In genomic region chr2:232235716-232236115, GRCh38 we compare ENCODE assay signal across 14 cellular contexts.
DNase-seq lines count a peak whose midpoint lies in the region; ATAC-seq and TF ChIP-seq lines count a peak whose summit lies in the region.
"Had no signal": no experiment of that assay in that cellular context is flagged by ENCODE, and none has a peak within 500 bp of the region (broad histone marks: within the 10 kb centered on the region; RNA-seq: fewer than 3 reads in every experiment).

No MANE protein-coding gene starts in this region.

- no peak overlapping the region for H2BK12ac ChIP-seq in neuronal stem cell (ENCODE audit: low read length)

- H3K4me3 ChIP-seq in body of pancreas: no peak overlapping the region
- H3K4me3 ChIP-seq in neuronal stem cell (ENCODE audit: low read length in 2 of 2): no peak overlapping the region
- H3K4me3 ChIP-seq in tibial artery: no peak overlapping the region
- H3K4me3 ChIP-seq: MG63, transverse colon had no signal

- H3K27me3 ChIP-seq in body of pancreas (no peaks in the 10 kb centered on the region), neuronal stem cell (ENCODE audit: control insufficient read depth in 3 of 3, insufficient read depth in 3 of 3, low read depth in 1 of 3, low read length in 3 of 3) (no peaks in the 10 kb centered on the region), tibial artery (no peaks in the 10 kb centered on the region)
- H3K27me3 ChIP-seq: MG63, transverse colon had no signal

- no peak overlapping the region for H2AFZ ChIP-seq in neuronal stem cell (ENCODE audit: low read length)

- intact Hi-C loops in body of pancreas (cut with DNase I) (no loop called here), tibial artery (cut with DNase I; ENCODE audit: low total_unique reads) (no loop called here)

- H3K9ac ChIP-seq in neuronal stem cell (ENCODE audit: low read depth, low read length, poor library complexity): no peak overlapping the region

- H3K9me3 ChIP-seq in body of pancreas (no peaks in the 10 kb centered on the region), neuronal stem cell (replicated peaks in 1 of 2; ENCODE audit: control insufficient read depth in 2 of 2, insufficient read depth in 1 of 2, low read depth in 1 of 2, low read length in 2 of 2) (no peaks in the 10 kb centered on the region), tibial artery (no peaks in the 10 kb centered on the region)
- H3K9me3 ChIP-seq: MG63, transverse colon had no signal

- TF ChIP-seq CTCF in body of pancreas (IDR thresholded peaks at IDR 0.05): no peak
- no peak for TF ChIP-seq CTCF in tibial artery (IDR thresholded peaks at IDR 0.05)

- DNase-seq in body of pancreas (peak; percentile 31 to 53 (median 45)), neuronal stem cell (ENCODE audit: low spot score) (peak; percentile 8), CD1c-positive myeloid dendritic cell (ENCODE audit: extremely low spot score) (no peak), T1000 (lab: John Stamatoyannopoulos, UW) (no peak), tibial artery (no peak), GF-D8 (lab: John Stamatoyannopoulos, UW) (no peak)
- DNase-seq: activated CD4-positive, alpha-beta T cell treated with anti-CD3 and anti-CD28 coated beads, Interleukin-2, amount 10 ng/mL, durations not matched to agents 24 days and 14 days; aorta; DND-41; MG63; stimulated activated CD4-positive, alpha-beta T cell treated with anti-CD3 and anti-CD28 coated beads, Interleukin-1b, Interleukin-23, amount 100 ng/mL, for 48 hours; transverse colon had no signal

- ATAC-seq in GM19351 (IDR thresholded peaks at IDR 0.05; ENCODE audit: unreplicated experiment): peak; percentile 35
- ATAC-seq in HG03159 (IDR thresholded peaks at IDR 0.05; ENCODE audit: unreplicated experiment): peak; percentile 50
- ATAC-seq in body of pancreas: peak; percentile 73

- WGBS in body of pancreas, 2 donors: 50 to 55% methylated on average over 5 of the region's 5 CpGs
- WGBS in neuronal stem cell (ENCODE audit: extremely low coverage in 2 of 2, insufficient read length in 2 of 2, insufficient replicate concordance in 1 of 2), 2 donors: no CpG with 5 or more reads among the region's 5 CpGs

- no peak overlapping the region for H3K23ac ChIP-seq in neuronal stem cell (ENCODE audit: low read depth, low read length, poor library complexity)

- no peak for TF ChIP-seq POLR2A in body of pancreas (IDR thresholded peaks at IDR 0.05)

- H3K18ac ChIP-seq in neuronal stem cell (ENCODE audit: low read length): no peak overlapping the region

- no peak overlapping the region for H2BK15ac ChIP-seq in neuronal stem cell (ENCODE audit: low read length)

- no peak overlapping the region for H2BK5ac ChIP-seq in neuronal stem cell (ENCODE audit: low read length)

- no peak overlapping the region for H4K91ac ChIP-seq in neuronal stem cell (ENCODE audit: low read depth, low read length, poor library complexity)

- no peak overlapping the region for H3K14ac ChIP-seq in neuronal stem cell (ENCODE audit: low read length)

- no peak overlapping the region for H2BK120ac ChIP-seq in neuronal stem cell (ENCODE audit: low read depth, low read length)

- peaks cover 28% of the 10 kb centered on the region for H3K4me1 ChIP-seq in body of pancreas
- H3K4me1 ChIP-seq in neuronal stem cell (ENCODE audit: control insufficient read depth in 2 of 2, insufficient read depth in 1 of 2, low read depth in 1 of 2, low read length in 2 of 2): peaks cover 4 to 12% of the 10 kb centered on the region in 2 donors
- no peaks in the 10 kb centered on the region for H3K4me1 ChIP-seq in tibial artery

- H4K8ac ChIP-seq in neuronal stem cell (ENCODE audit: low read depth, low read length): no peak overlapping the region

- H3K27ac ChIP-seq in body of pancreas (peak overlapping the region in 3 of 4 donors; percentile 37 to 52 (median 43)), neuronal stem cell (replicated peaks; ENCODE audit: low read length) (no peak overlapping the region), tibial artery (no peak overlapping the region)
- H3K27ac ChIP-seq: transverse colon had no signal

- no peak overlapping the region for H3K4me2 ChIP-seq in neuronal stem cell (ENCODE audit: insufficient read depth, low read length, poor library complexity, severe bottlenecking)

- H3K4ac ChIP-seq in neuronal stem cell (ENCODE audit: low read length): no peak overlapping the region

- no peak overlapping the region for H2AK5ac ChIP-seq in neuronal stem cell (ENCODE audit: low read depth, low read length)

- no peaks in the 10 kb centered on the region for H3K79me1 ChIP-seq in neuronal stem cell (ENCODE audit: low read depth, low read length)

- no peaks in the 10 kb centered on the region for H3K36me3 ChIP-seq in body of pancreas (replicated peaks in 1 of 2; ENCODE audit: insufficient read depth in 1 of 2, low read depth in 2 of 2)
- peaks cover 0 to 8% of the 10 kb centered on the region in 2 donors for H3K36me3 ChIP-seq in neuronal stem cell (replicated peaks in 1 of 2; ENCODE audit: control insufficient read depth in 2 of 2, insufficient read depth in 2 of 2, low read length in 2 of 2)
- peaks cover 6 to 25% (median 16%) of the 10 kb centered on the region in 3 donors for H3K36me3 ChIP-seq in tibial artery
- H3K36me3 ChIP-seq: MG63 had no signal

Comparison
In these comparisons a context has a peak if more than half of its experiments do, and no peak if none do; other contexts are left out.
1. DNase-seq: peak in body of pancreas (4 of 4) and neuronal stem cell (single experiment); none in CD1c-positive myeloid dendritic cell (single experiment), T1000 (single experiment), tibial artery (0 of 2) and GF-D8 (single experiment).
2. H3K27ac ChIP-seq: peak in body of pancreas (3 of 4); none in neuronal stem cell (single experiment) and tibial artery (0 of 2).
3. Peak in every context shown above with its lines, with median percentiles within 50 percentile points of each other: ATAC-seq.